ENCODE assay signal across 1 cellular context in the genomic region with DNA sequence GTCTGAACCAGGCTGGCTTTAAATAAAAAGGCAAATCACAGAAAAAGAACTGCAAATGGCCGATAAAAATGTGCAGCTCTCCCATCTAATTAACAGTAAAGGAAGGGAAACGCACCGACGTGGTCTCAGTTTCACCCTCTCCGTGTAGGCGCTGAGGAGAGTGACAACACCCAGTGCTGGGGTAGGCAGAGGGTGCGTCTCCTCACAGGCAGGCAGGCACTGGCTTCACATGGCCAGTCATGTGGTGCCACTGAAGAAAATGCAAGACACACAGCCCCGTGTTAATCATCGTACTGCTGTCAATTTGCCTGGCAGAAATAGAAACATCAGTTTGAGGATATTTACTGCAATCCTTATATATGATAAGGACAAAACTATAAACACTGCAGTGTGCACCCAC.
TF ChIP-seq lines count a peak whose summit lies in the region.

No MANE protein-coding gene starts in this region.

TF ChIP-seq in H1, 55 proteins besides CTCF, POLR2A, EP300 and RAD21 (continued from another document):
- no peak for TF ChIP-seq CHD7 (IDR thresholded peaks at IDR 0.05; ENCODE audit: insufficient replicate concordance, low read length)
- no peak for TF ChIP-seq TCF12 (IDR thresholded peaks at IDR 0.05; ENCODE audit: low read depth, low read length)
- TF ChIP-seq HDAC2 (IDR thresholded peaks at IDR 0.05; ENCODE audit: borderline replicate concordance in 1 of 2, low read depth in 2 of 2, low read length in 2 of 2) = no peak
- no peak for TF ChIP-seq GABPA (IDR thresholded peaks at IDR 0.05; ENCODE audit: borderline replicate concordance, insufficient read depth, low read length)
- no peak for TF ChIP-seq SP1 (IDR thresholded peaks at IDR 0.05; ENCODE audit: low read depth, low read length)
